In genomic region chr21:45282283-45283018, GRCh38 we compare ENCODE assay signal across 15 cellular contexts. TPM values are rescaled to one million over a fixed set of nuclear protein-coding genes. Genes with fewer than 3 reads are reported as not detected.
DNase-seq lines count a peak whose midpoint lies in the region; ATAC-seq, FAIRE-seq and TF ChIP-seq lines count a peak whose summit lies in the region.
"Had no signal": no experiment of that assay in that cellular context is flagged by ENCODE, and none has a peak within 500 bp of the region (broad histone marks: within the 10 kb centered on the region; RNA-seq: fewer than 3 reads in every experiment).

No MANE protein-coding gene starts in this region.

- H4K91ac ChIP-seq in trophoblast cell (ENCODE audit: low read depth, low read length) = no peak overlapping the region

- H2BK120ac ChIP-seq in trophoblast cell (ENCODE audit: insufficient read depth, low read length, poor library complexity) = no peak overlapping the region

- WGBS in trophoblast cell (ENCODE audit: extremely low coverage, insufficient coverage, insufficient read length) = no CpG with 5 or more reads among the region's 22 CpGs

- H4K8ac ChIP-seq in trophoblast cell (ENCODE audit: low read depth, low read length) = no peak overlapping the region

- H3K9me2 ChIP-seq in PC-9 (ENCODE audit: insufficient read depth) = no peaks in the 10 kb centered on the region

- H3K79me2 ChIP-seq in trophoblast cell (ENCODE audit: control insufficient read depth, insufficient read depth, low read length, poor library complexity) (peaks cover 3% of the 10 kb centered on the region), PC-9 (ENCODE audit: low read depth) (peaks cover 9% of the 10 kb centered on the region; the same call in 1 of the 2 replicates)

- CTCF ChIA-PET in PC-9 (lab: Charles Lee) = interaction anchor here (0.6 kb wide), 1 partner anchor 161 kb away, joined by 14 read pairs; no protein-coding TSS in a partner anchor

- H3K18ac ChIP-seq in trophoblast cell (ENCODE audit: low read length) = no peak overlapping the region

- H3K23ac ChIP-seq in trophoblast cell (ENCODE audit: low read length) = no peak overlapping the region

- no peak overlapping the region for H2AK5ac ChIP-seq in trophoblast cell (ENCODE audit: low read length)

- peak; percentile 17 for DNase-seq in activated CD4-positive, CD25-positive, alpha-beta regulatory T cell treated with anti-CD3 and anti-CD28 coated beads, Interleukin-2, amount 50 U/mL, for 72 hours
- DNase-seq in iPS-NIHi11 (ENCODE audit: low spot score) (peak; percentile 1), trophoblast cell (no peak), HTR-8/SVneo (ENCODE audit: insufficient read length, low spot score) (no peak), PC-9 (no peak), kidney tubule cell (ENCODE audit: low spot score) (no peak)
- DNase-seq: DMS 273 treated with DMSO at 0.1 percent for 48 hours, Karpas-422, MM.1S, NCI-H1105, NCI-H187, PC-3 had no signal

- H3K36me3 ChIP-seq in BLaER1 (peaks cover 74% of the 10 kb centered on the region), trophoblast cell (ENCODE audit: control insufficient read depth in 1 of 2, insufficient read depth in 2 of 2, low read length in 2 of 2) (peaks cover 75 to 79% of the 10 kb centered on the region in 2 experiments), PC-9 (ENCODE audit: low read depth) (no peaks in the 10 kb centered on the region)

- H3K14ac ChIP-seq in trophoblast cell (ENCODE audit: low read length) = no peak overlapping the region

- peaks cover 45% of the 10 kb centered on the region for H3K4me1 ChIP-seq in BLaER1
- H3K4me1 ChIP-seq in trophoblast cell (ENCODE audit: control insufficient read depth in 1 of 2, insufficient read depth in 2 of 2, low read length in 2 of 2) = peaks cover 3 to 4% of the 10 kb centered on the region in 2 experiments
- no peaks in the 10 kb centered on the region for H3K4me1 ChIP-seq in PC-9 (replicated peaks; ENCODE audit: insufficient read depth)

- H3K79me1 ChIP-seq in trophoblast cell (ENCODE audit: low read length) = peaks cover under 1% of the 10 kb centered on the region

- no peaks in the 10 kb centered on the region; the same call in 1 of the 2 replicates for H3F3A ChIP-seq in PC-9 (ENCODE audit: insufficient read depth, low read depth)

- H4K20me1 ChIP-seq in BLaER1 (peaks cover 64% of the 10 kb centered on the region), PC-9 (ENCODE audit: insufficient read depth) (no peaks in the 10 kb centered on the region)

- peak overlapping the region; percentile 44 for H3K4me2 ChIP-seq in BLaER1
- H3K4me2 ChIP-seq in trophoblast cell (ENCODE audit: low read length) = no peak overlapping the region
- H3K4me2 ChIP-seq in PC-9 = no peak overlapping the region

- H3K9ac ChIP-seq in BLaER1 (no peak overlapping the region), trophoblast cell (ENCODE audit: low read length) (no peak overlapping the region)

- intact Hi-C loops in PC-9 (cut with micrococcal nuclease; ENCODE audit: unreplicated experiment) = no loop called here

- H3K27me3 ChIP-seq in BLaER1 (no peaks in the 10 kb centered on the region), trophoblast cell (ENCODE audit: insufficient read depth, low read length) (no peaks in the 10 kb centered on the region), PC-9 (ENCODE audit: insufficient read depth, low read depth) (no peaks in the 10 kb centered on the region)

- H2AFZ ChIP-seq in trophoblast cell (ENCODE audit: insufficient read depth, low read length, poor library complexity) (no peak overlapping the region), PC-9 (no peak overlapping the region)

- POLR2A ChIA-PET in PC-9 (lab: Charles Lee; ENCODE audit: unreplicated experiment) = no interaction called here

- no peak for FAIRE-seq in HTR-8/SVneo (lab: Jason Lieb, UNC)

- no peak overlapping the region for H2BK12ac ChIP-seq in trophoblast cell (ENCODE audit: low read length)

- no peak overlapping the region for H3K4me3 ChIP-seq in BLaER1
- H3K4me3 ChIP-seq in trophoblast cell (ENCODE audit: low read depth, low read length) = peak overlapping the region; percentile 14
- no peak overlapping the region for H3K4me3 ChIP-seq in PC-9

- no TSS peak for BruUV-seq in PC-9 (replicated peaks; lab: Mats Ljungman, UMichigan)

- no peak overlapping the region for H3K4ac ChIP-seq in trophoblast cell (ENCODE audit: low read depth, low read length)

- H3K9me3 ChIP-seq in BLaER1 (no peaks in the 10 kb centered on the region), trophoblast cell (ENCODE audit: insufficient read depth, low read depth, low read length) (peaks cover 4% of the 10 kb centered on the region), PC-9 (ENCODE audit: insufficient read depth, low read depth) (no peaks in the 10 kb centered on the region)

- H3K27ac ChIP-seq in BLaER1 = no peak overlapping the region
- no peak overlapping the region for H3K27ac ChIP-seq in trophoblast cell (ENCODE audit: low read depth, low read length)
- H3K27ac ChIP-seq in PC-9 = no peak overlapping the region
- H3K27ac ChIP-seq: 22Rv1 had no signal

- no peak overlapping the region for H2BK5ac ChIP-seq in trophoblast cell (ENCODE audit: low read depth, low read length, poor library complexity)

- TF ChIP-seq CTCF in PC-9 (conservative IDR thresholded peaks at IDR 0.05) = no peak

- no peak overlapping the region for H4K12ac ChIP-seq in trophoblast cell (ENCODE audit: low read depth, low read length)

- ATAC-seq in activated CD4-positive, CD25-positive, alpha-beta regulatory T cell treated with anti-CD3 and anti-CD28 coated beads, Interleukin-2, amount 50 U/mL, for 24 hours = no peak
- ATAC-seq: PC-3 had no signal

RNA-seq across cellular contexts. Expression of gene POFUT2, which starts 5.2 kb away (rescaled TPM):
- 33.1 and 33.8 TPM in 2 replicates for polyA plus RNA-seq in trophoblast cell (2013)
- total RNA-seq in PC-9 (2021) = 29.0 and 32.6 TPM in 2 replicates

Comparison
In these comparisons a context has a peak if more than half of its experiments do, and no peak if none do; other contexts are left out.
1. DNase-seq: peak in activated CD4-positive, CD25-positive, alpha-beta regulatory T cell treated with anti-CD3 and anti-CD28 coated beads, Interleukin-2, amount 50 U/mL, for 72 hours (single experiment) and iPS-NIHi11 (single experiment); none in trophoblast cell (0 of 2), HTR-8/SVneo (single experiment), PC-9 (0 of 2) and kidney tubule cell (single experiment).